ENCODE assay signal across 29 cellular contexts in genomic region chr11:104175769-104176168, GRCh38.
"Had no signal": no experiment of that assay in that cellular context is flagged by ENCODE, and none has a peak within 500 bp of the region (broad histone marks: within the 10 kb centered on the region; RNA-seq: fewer than 3 reads in every experiment).

No MANE protein-coding gene starts in this region.

- H3K4me3 Mint-ChIP-seq: dendritic cell treated with granulocyte-macrophage colony-stimulating factor and Interleukin-4, amounts not matched to agents 40 ng/mL and 50 ng/mL, for 4 days; effector memory CD8-positive, alpha-beta T cell; endodermal cell had no signal

- H3K79me2 ChIP-seq: hepatocyte had no signal

- H3K4me1 Mint-ChIP-seq: endodermal cell had no signal

- H3K4me2 ChIP-seq: hepatocyte had no signal

- H3K4me1 ChIP-seq: colonic mucosa, esophagus muscularis mucosa, foreskin keratinocyte, gastrocnemius medialis, gastroesophageal sphincter, heart left ventricle, heart right ventricle had no signal

- H3K27ac ChIP-seq: colonic mucosa, coronary artery, dorsolateral prefrontal cortex, epithelial cell of prostate, esophagus muscularis mucosa, foreskin keratinocyte, gastrocnemius medialis, gastroesophageal sphincter, heart left ventricle, heart right ventricle, hepatocyte had no signal

- FAIRE-seq: colon, endometrium, endothelial cell of umbilical vein, frontal cortex had no signal

- H2AFZ ChIP-seq: hepatocyte had no signal

- DNase-seq: colonic mucosa; cortex of kidney; dermis blood vessel endothelial cell; dorsolateral prefrontal cortex; effector CD4-positive, alpha-beta T cell; effector CD8-positive, alpha-beta T cell; effector memory CD4-positive, alpha-beta T cell; effector memory CD8-positive, alpha-beta T cell; endodermal cell; erythroblast; foreskin fibroblast; foreskin keratinocyte; foreskin melanocyte; gastrocnemius medialis; glutamatergic neuron; head of caudate nucleus; heart left ventricle; heart right ventricle had no signal

- H3K27ac Mint-ChIP-seq: dendritic cell treated with granulocyte-macrophage colony-stimulating factor and Interleukin-4, amounts not matched to agents 40 ng/mL and 50 ng/mL, for 4 days; effector memory CD8-positive, alpha-beta T cell; endodermal cell had no signal

- H3K4me3 ChIP-seq: colonic mucosa, coronary artery, dorsolateral prefrontal cortex, esophagus muscularis mucosa, gastrocnemius medialis, gastroesophageal sphincter, heart left ventricle, heart right ventricle, hepatocyte had no signal

- H3K9me3 Mint-ChIP-seq: dendritic cell treated with granulocyte-macrophage colony-stimulating factor and Interleukin-4, amounts not matched to agents 40 ng/mL and 50 ng/mL, for 4 days; effector memory CD8-positive, alpha-beta T cell; endodermal cell had no signal

- H3K36me3 ChIP-seq: colonic mucosa, esophagus muscularis mucosa, gastrocnemius medialis, gastroesophageal sphincter, heart left ventricle, heart right ventricle had no signal

- H3K9me3 ChIP-seq: colonic mucosa, esophagus muscularis mucosa, gastrocnemius medialis, gastroesophageal sphincter, heart left ventricle, heart right ventricle had no signal

- ATAC-seq: effector memory CD8-positive, alpha-beta T cell; esophagus mucosa; foreskin keratinocyte; gastrocnemius medialis; gastroesophageal sphincter; heart left ventricle; heart right ventricle had no signal

- H3K27me3 ChIP-seq: colonic mucosa, dorsolateral prefrontal cortex, esophagus muscularis mucosa, gastrocnemius medialis, gastroesophageal sphincter, heart left ventricle, heart right ventricle, hepatocyte had no signal

- H3K27me3 Mint-ChIP-seq: dendritic cell treated with granulocyte-macrophage colony-stimulating factor and Interleukin-4, amounts not matched to agents 40 ng/mL and 50 ng/mL, for 4 days had no signal
